13 cellular contexts compared by ENCODE assay signal in genomic region chr7:7173956-7174632, GRCh38. TPM values are rescaled to one million over a fixed set of nuclear protein-coding genes. Genes with fewer than 3 reads are reported as not detected.
DNase-seq lines count a peak whose midpoint lies in the region; ATAC-seq, FAIRE-seq and TF ChIP-seq lines count a peak whose summit lies in the region.
"Had no signal": no experiment of that assay in that cellular context is flagged by ENCODE, and none has a peak within 500 bp of the region (broad histone marks: within the 10 kb centered on the region; RNA-seq: fewer than 3 reads in every experiment).

No MANE protein-coding gene starts in this region.

- TF ChIP-seq POLR2A in H54 (IDR thresholded peaks at IDR 0.05; ENCODE audit: low read depth, low read length) (no peak), K562 (conservative IDR thresholded peaks at IDR 0.05) (no peak)

- POLR2A ChIA-PET in K562 (lab: Yijun Ruan, JAX) = no interaction called here

- DNase-seq in H54 (ENCODE audit: insufficient read length, low spot score) (no peak), K562 (ENCODE audit: extremely low read depth in 1 of 4, low spot score in 3 of 4) (no peak), foreskin keratinocyte (peak; percentile 71 to 85), urothelium cell line (ENCODE audit: low spot score) (no peak), DMS79 treated with DMSO at 0.1 percent for 48 hours (lab: John Stamatoyannopoulos, UW) (no peak)
- DNase-seq: Caco-2; CD8-positive, alpha-beta T cell; GF-D8; H7 had no signal

- no peaks in the 10 kb centered on the region for H3K36me3 ChIP-seq in K562 (ENCODE audit: control insufficient read depth, insufficient read depth, low read length)

- H3K4me2 ChIP-seq in K562 (ENCODE audit: insufficient read depth, low read length) = no peak overlapping the region; the same call in 1 of the 2 replicates
- H3K4me2 ChIP-seq: A549 had no signal

- in situ Hi-C loops in K562 (cut with MboI) = no loop called here

- FAIRE-seq in H54 (lab: Jason Lieb, UNC) (peak; percentile 55), K562 (lab: Jason Lieb, UNC) (no peak), urothelium cell line (lab: Jason Lieb, UNC) (peak; percentile 20)
- FAIRE-seq: A549, GM18507 had no signal

- BruUV-seq in K562 (replicated peaks; lab: Mats Ljungman, UMichigan) = no TSS peak

- no peaks in the 10 kb centered on the region; the same call in 1 of the 2 replicates for H3K9me3 ChIP-seq in K562 (replicated peaks; ENCODE audit: control insufficient read depth, insufficient read depth, low read depth, low read length)

- CTCF ChIA-PET in K562 (lab: Yijun Ruan, JAX; ENCODE audit: low intra/inter-chr PET ratio) = no interaction called here

- peak overlapping the region; percentile 83 for H2AFZ ChIP-seq in K562 (ENCODE audit: low read depth, low read length)

- TF ChIP-seq CTCF in K562 (IDR thresholded peaks at IDR 0.05 in 2 of 3, conservative IDR thresholded peaks at IDR 0.05 in 1 of 3; ENCODE audit: insufficient read depth in 2 of 3, low read depth in 1 of 3, low read length in 3 of 3) = no peak
- TF ChIP-seq CTCF in foreskin keratinocyte (conservative IDR thresholded peaks at IDR 0.05) = no peak

- H3K4me3 ChIP-seq in K562 = no peak overlapping the region
- H3K4me3 ChIP-seq: A549 had no signal

- H3K9ac ChIP-seq in K562 (ENCODE audit: insufficient read depth in 1 of 2, low read depth in 2 of 2, low read length in 2 of 2) = no peak overlapping the region

- no peak for TF ChIP-seq RAD21 in K562 (CRISPR knock-in tag; conservative IDR thresholded peaks at IDR 0.05 in 1 of 2, IDR thresholded peaks at IDR 0.05 in 1 of 2)

- H3K27me3 ChIP-seq in K562 (ENCODE audit: control insufficient read depth in 2 of 2, insufficient read depth in 2 of 2, low read length in 2 of 2) (no peaks in the 10 kb centered on the region), foreskin keratinocyte (no peaks in the 10 kb centered on the region)

- ATAC-seq in K562 = peak; percentile 61
- peak; percentile 8 for ATAC-seq in foreskin keratinocyte
- no peak for ATAC-seq in GM19463 (IDR thresholded peaks at IDR 0.05; ENCODE audit: unreplicated experiment)
- no peak for ATAC-seq in HG02885 (IDR thresholded peaks at IDR 0.05; ENCODE audit: poor library complexity, unreplicated experiment)
- ATAC-seq: A549; CD8-positive, alpha-beta T cell had no signal

- intact Hi-C loops in K562 (cut with micrococcal nuclease) = no loop called here

- H3K4me1 ChIP-seq in K562 (replicated peaks in 1 of 2; ENCODE audit: control insufficient read depth in 2 of 2, insufficient read depth in 2 of 2, low read length in 2 of 2) (peaks cover 0 to 11% of the 10 kb centered on the region in 2 experiments; a peak in 3 of 5 replicates), foreskin keratinocyte (peaks cover 41% of the 10 kb centered on the region)

- TF ChIP-seq EP300 in K562 (IDR thresholded peaks at IDR 0.05; ENCODE audit: low read length) = no peak

- 34% methylated on average over 6 of the region's 6 CpGs for WGBS in K562 (ENCODE audit: insufficient coverage, low coverage, missing lambda C conversion rate)

- no peaks in the 10 kb centered on the region for H3K9me1 ChIP-seq in K562 (ENCODE audit: control insufficient read depth, insufficient read depth, low read length)

- no peak overlapping the region for H3K27ac ChIP-seq in K562 (ENCODE audit: extremely low read depth, low read depth, low read length)
- no peak overlapping the region for H3K27ac ChIP-seq in foreskin keratinocyte
- H3K27ac ChIP-seq: A549 had no signal

- no peaks in the 10 kb centered on the region for H3K79me2 ChIP-seq in K562 (ENCODE audit: control insufficient read depth, insufficient read depth, low read length)

- no peaks in the 10 kb centered on the region for H4K20me1 ChIP-seq in K562 (replicated peaks; ENCODE audit: control insufficient read depth, insufficient read depth, low read length)

TF ChIP-seq in K562, 482 proteins besides CTCF, POLR2A, EP300 and RAD21:
- TF ChIP-seq GABPB2 (CRISPR knock-in tag; conservative IDR thresholded peaks at IDR 0.05) (no peak), DDX20 (tag; IDR thresholded peaks at IDR 0.05; ENCODE audit: low read depth) (no peak), KLF13 (tag; IDR thresholded peaks at IDR 0.05; ENCODE audit: borderline replicate concordance, low read depth) (no peak), SIRT6 (IDR thresholded peaks at IDR 0.05; ENCODE audit: low read depth, low read length) (no peak), HDAC2 (IDR thresholded peaks at IDR 0.05) (no peak), ZFX (CRISPR knock-in tag; IDR thresholded peaks at IDR 0.05) (no peak), SIX5 (IDR thresholded peaks at IDR 0.05; ENCODE audit: borderline replicate concordance in 1 of 2, insufficient read depth in 1 of 2, low read depth in 1 of 2, low read length in 2 of 2) (no peak), ZNF717 (CRISPR knock-in tag; IDR thresholded peaks at IDR 0.05) (no peak), HES1 (IDR thresholded peaks at IDR 0.05; ENCODE audit: low read depth) (no peak), RBM25 (IDR thresholded peaks at IDR 0.05; ENCODE audit: low read depth, low read length, severe bottlenecking) (no peak), CHCHD3 (CRISPR knock-in tag; IDR thresholded peaks at IDR 0.05) (no peak), BRCA1 (IDR thresholded peaks at IDR 0.05) (no peak), BRCA1 (CRISPR knock-in tag; IDR thresholded peaks at IDR 0.05) (no peak), NCOA4 (IDR thresholded peaks at IDR 0.05; ENCODE audit: partially characterized antibody) (no peak), KAT2B (IDR thresholded peaks at IDR 0.05; ENCODE audit: low read depth, low read length) (no peak), ZEB2 (IDR thresholded peaks at IDR 0.05) (no peak), TOE1 (IDR thresholded peaks at IDR 0.05; ENCODE audit: borderline replicate concordance) (no peak), TOE1 (CRISPR knock-in tag; IDR thresholded peaks at IDR 0.05; ENCODE audit: borderline replicate concordance, low read depth) (no peak), NR2C2 (CRISPR knock-in tag; IDR thresholded peaks at IDR 0.05) (no peak), NR2C2 (tag; IDR thresholded peaks at IDR 0.05) (no peak), NR3C1 (CRISPR knock-in tag; IDR thresholded peaks at IDR 0.05) (no peak), ZZZ3 (IDR thresholded peaks at IDR 0.05) (no peak), TCF7L2 (IDR thresholded peaks at IDR 0.05; ENCODE audit: low read depth, low read length) (no peak)

RNA-seq across cellular contexts. Expression of gene C1GALT1, which starts 8.2 kb away (rescaled TPM):
- 25.1 and 117 TPM in 2 replicates for total RNA-seq in K562 (2011; cell fraction: chromatin; rRNA removed; ENCODE audit: low replicate concordance)
- total RNA-seq in K562 (2011; cell fraction: nucleolus; rRNA removed) = 12.7 and 14.6 TPM in 2 replicates
- 37.6 and 62.7 TPM in 2 replicates for total RNA-seq in K562 (2011; cell fraction: nucleoplasm; rRNA removed)
- total RNA-seq in K562 (2014; rRNA removed) = 15.2 and 22.7 TPM in 2 replicates
- 33.2 and 37.5 TPM in 2 replicates for total RNA-seq in K562 (2014; rRNA removed; fragmentation: Illumina TruSeq; extraction: Trizol)
- 23.3 and 24.1 TPM in 2 replicates for total RNA-seq in K562 (2015; rRNA removed; fragmentation: Illumina TruSeq; extraction: Trizol)
- 25.3 and 27.8 TPM in 2 replicates for total RNA-seq in K562 (2021)
- polyA plus RNA-seq in K562 (2011; rRNA removed) = 23.7 and 30.8 TPM in 2 replicates
- 7.8 and 8.4 TPM in 2 replicates for polyA plus RNA-seq in K562 (2011; cell fraction: cytosol; rRNA removed)
- polyA plus RNA-seq in K562 (2011; cell fraction: nucleus; rRNA removed) = 8.5 and 12.2 TPM in 2 replicates
- polyA plus RNA-seq in K562 (2012) = 10.7 and 11.1 TPM in 2 replicates
- 16.1 and 25.2 TPM in 2 replicates for polyA plus RNA-seq in K562 (2014; fragmentation: Illumina TruSeq; extraction: Trizol)
- 1 to 10 TPM; 5.0 to 6.4 TPM for polyA plus RNA-seq in K562 (2014; fragmentation: Nextera tagmentation; extraction: Ambion mirVana)
- polyA plus RNA-seq in K562 (2014; rRNA removed) = 17.3 and 21.0 TPM in 2 replicates
- 35.5 and 54.5 TPM in 2 replicates for polyA minus RNA-seq in K562 (2011; rRNA and poly(A)+ RNA removed)
- polyA minus RNA-seq in K562 (2011; cell fraction: cytosol; rRNA and poly(A)+ RNA removed) = 8.3 and 9.4 TPM in 2 replicates
- 19.1 and 29.2 TPM in 2 replicates for polyA minus RNA-seq in K562 (2011; cell fraction: nucleus; rRNA and poly(A)+ RNA removed)
- total RNA-seq in foreskin keratinocyte = 28.3 and 30.1 TPM in 2 replicates
- polyA plus RNA-seq in foreskin keratinocyte = 8.3 and 10.8 TPM in 2 replicates

Comparison
In these comparisons a context has a peak if more than half of its experiments do, and no peak if none do; other contexts are left out.
1. DNase-seq: peak in foreskin keratinocyte (2 of 2); none in H54 (single experiment), K562 (0 of 4), urothelium cell line (single experiment) and DMS79 treated with DMSO at 0.1 percent for 48 hours (single experiment).
2. ATAC-seq: peak in K562 (single experiment) and foreskin keratinocyte (single experiment); none in GM19463 (single experiment) and HG02885 (single experiment).